ENCODE assay signal across 1 cellular context in genomic region chr1:25896266-25896665, GRCh38.
TF ChIP-seq lines count a peak whose summit lies in the region.

No MANE protein-coding gene starts in this region.

TF ChIP-seq in GM23338, 12 proteins besides CTCF, POLR2A, EP300 and RAD21 (continued from another document):
- TF ChIP-seq ZNF462 (CRISPR knock-in tag; IDR thresholded peaks at IDR 0.05): no peak
